In the genomic region with DNA sequence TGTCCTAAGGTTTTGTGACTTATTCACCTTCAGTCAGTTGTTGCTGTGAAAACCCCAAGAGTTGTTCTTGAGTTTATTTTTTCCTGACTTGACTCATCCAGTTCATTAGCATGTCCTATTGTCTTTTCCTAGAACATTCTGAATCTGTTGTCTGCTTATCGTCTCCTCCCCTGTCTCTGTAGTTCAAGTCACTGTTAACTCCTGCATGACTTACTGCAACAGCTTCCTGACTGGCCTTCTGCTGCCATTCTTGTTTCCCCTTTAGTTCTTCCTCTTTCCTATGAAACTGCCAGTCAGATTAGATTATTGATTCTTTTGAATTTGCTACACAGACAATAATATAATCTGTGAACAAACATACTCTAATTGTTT, we compare ENCODE assay signal across 10 cellular contexts.
DNase-seq lines count a peak whose midpoint lies in the region; ATAC-seq, FAIRE-seq and TF ChIP-seq lines count a peak whose summit lies in the region.
"Had no signal": no experiment of that assay in that cellular context is flagged by ENCODE, and none has a peak within 500 bp of the region (broad histone marks: within the 10 kb centered on the region; RNA-seq: fewer than 3 reads in every experiment).

No MANE protein-coding gene starts in this region.

- ATAC-seq in GM18498 (IDR thresholded peaks at IDR 0.05; ENCODE audit: unreplicated experiment) (peak; percentile 72), HG03135 (IDR thresholded peaks at IDR 0.05; ENCODE audit: unreplicated experiment) (peak; percentile 52), HG03457 (IDR thresholded peaks at IDR 0.05; ENCODE audit: unreplicated experiment) (no peak)

- H3K9me3 Mint-ChIP-seq in activated naive CD8-positive, alpha-beta T cell treated with anti-CD3 and anti-CD28 coated beads for 36 hours = peaks cover 10% of the 10 kb centered on the region

- intact Hi-C loops in uterus (cut with DNase I; ENCODE audit: low total_unique reads) = no loop called here

- no peaks in the 10 kb centered on the region for H3K4me1 ChIP-seq in uterus

- DNase-seq in activated naive CD8-positive, alpha-beta T cell treated with anti-CD3 and anti-CD28 coated beads for 36 hours = no peak
- no peak for DNase-seq in uterus
- no peak for DNase-seq in NCI-H1436 treated with DMSO at 0.1 percent for 48 hours (lab: John Stamatoyannopoulos, UW)
- DNase-seq in HTR-8/SVneo (ENCODE audit: insufficient read length, low spot score) = no peak

- H3K27me3 ChIP-seq in layer of hippocampus (ENCODE audit: control insufficient read depth, insufficient read depth, low read length) = no peaks in the 10 kb centered on the region
- no peaks in the 10 kb centered on the region for H3K27me3 ChIP-seq in uterus

- TF ChIP-seq POLR2A in uterus (IDR thresholded peaks at IDR 0.05) = no peak

- peaks cover 17% of the 10 kb centered on the region for H3K4me1 Mint-ChIP-seq in activated naive CD8-positive, alpha-beta T cell treated with anti-CD3 and anti-CD28 coated beads for 36 hours

- H3K4me3 ChIP-seq in uterus = no peak overlapping the region
- H3K4me3 ChIP-seq: thoracic aorta had no signal

- peak overlapping the region; percentile 12 for H3K27ac Mint-ChIP-seq in activated naive CD8-positive, alpha-beta T cell treated with anti-CD3 and anti-CD28 coated beads for 36 hours
- H3K27ac Mint-ChIP-seq: IgD-negative memory B cell had no signal

- no peak overlapping the region for H3K4me3 Mint-ChIP-seq in activated naive CD8-positive, alpha-beta T cell treated with anti-CD3 and anti-CD28 coated beads for 36 hours
- H3K4me3 Mint-ChIP-seq: IgD-negative memory B cell had no signal

- H3K27ac ChIP-seq in layer of hippocampus (ENCODE audit: low read depth, low read length) (peak overlapping the region; percentile 60), uterus (no peak overlapping the region)

- H3K36me3 Mint-ChIP-seq in activated naive CD8-positive, alpha-beta T cell treated with anti-CD3 and anti-CD28 coated beads for 36 hours = peaks cover 61% of the 10 kb centered on the region

- H3K27me3 Mint-ChIP-seq in activated naive CD8-positive, alpha-beta T cell treated with anti-CD3 and anti-CD28 coated beads for 36 hours = no peaks in the 10 kb centered on the region
- H3K27me3 Mint-ChIP-seq: IgD-negative memory B cell had no signal

- no peak for TF ChIP-seq CTCF in uterus (IDR thresholded peaks at IDR 0.05)

- H3K9me3 ChIP-seq in uterus = no peaks in the 10 kb centered on the region
- H3K9me3 ChIP-seq: thoracic aorta had no signal

- FAIRE-seq in HTR-8/SVneo (lab: Jason Lieb, UNC) = no peak

- H3K36me3 ChIP-seq in uterus = no peaks in the 10 kb centered on the region
- H3K36me3 ChIP-seq: thoracic aorta had no signal
